Comparison of ENCODE assay signal across 1 cellular context in the genomic region with DNA sequence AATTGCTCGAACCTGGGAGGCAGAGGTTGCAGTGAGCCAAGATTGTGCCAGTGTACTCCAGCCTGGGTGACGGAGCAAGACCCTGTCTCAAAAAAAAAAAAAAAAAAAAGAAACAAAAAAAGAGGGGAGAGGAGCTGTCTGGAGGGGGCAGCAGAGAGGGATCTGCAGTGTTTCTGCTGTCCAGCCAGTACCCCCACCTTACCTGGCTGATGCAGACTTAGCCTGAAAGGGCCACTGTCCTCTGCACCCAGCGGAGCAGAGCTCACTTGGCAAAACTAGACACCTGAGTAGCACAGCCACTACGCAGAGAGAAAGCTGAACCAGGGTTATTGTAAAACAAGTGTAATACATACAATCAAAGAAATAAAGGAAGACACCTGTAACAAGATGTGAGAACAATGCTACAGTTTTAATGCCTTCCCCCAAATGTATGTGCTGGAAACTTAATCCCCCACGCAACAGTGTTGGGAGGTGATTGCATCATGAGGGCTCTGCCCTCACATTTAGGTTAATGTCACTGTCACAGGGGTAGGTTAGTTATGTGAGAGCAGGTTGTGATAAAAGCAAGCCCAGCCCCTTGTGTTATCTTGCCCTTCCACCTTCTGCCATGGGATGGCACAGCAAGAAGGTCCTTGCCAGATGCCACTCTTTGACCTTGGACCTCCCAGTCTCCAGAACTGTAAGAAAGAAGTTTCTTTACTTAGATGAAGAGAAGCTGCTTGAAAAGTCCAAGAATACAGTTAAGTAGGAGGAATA.
A peak's percentile ranks its signal among the peaks of the same experiment; 100 is the strongest.
TF ChIP-seq lines count a peak whose summit lies in the region.

No MANE protein-coding gene starts in this region.

TF ChIP-seq in K562, 482 proteins besides CTCF, POLR2A, EP300 and RAD21 (continued from another document and continues in another):
- TF ChIP-seq RCOR1 (IDR thresholded peaks at IDR 0.05; ENCODE audit: borderline replicate concordance in 1 of 2, low read depth in 2 of 2, low read length in 2 of 2) (peak in 1 of 2 experiments; percentile 18; a peak in 1 of 4 replicates), HDAC1 (IDR thresholded peaks at IDR 0.05) (no peak), ZNF436 (CRISPR knock-in tag; IDR thresholded peaks at IDR 0.05) (no peak), NR4A1 (CRISPR knock-in tag; IDR thresholded peaks at IDR 0.05) (no peak), NR4A1 (tag; IDR thresholded peaks at IDR 0.05) (peak; percentile 76; the same call in 1 of the 2 replicates), MECOM (CRISPR knock-in tag; IDR thresholded peaks at IDR 0.05) (peak; percentile 70; the same call in 1 of the 2 replicates), RUNX1 (IDR thresholded peaks at IDR 0.05; ENCODE audit: low read depth) (no peak), POLR2G (IDR thresholded peaks at IDR 0.05; ENCODE audit: low read depth, low read length) (no peak), ZNF764 (CRISPR knock-in tag; IDR thresholded peaks at IDR 0.05; ENCODE audit: low read depth) (no peak), MEF2D (tag; conservative IDR thresholded peaks at IDR 0.05; ENCODE audit: low read depth) (no peak), GTF2B (IDR thresholded peaks at IDR 0.05; ENCODE audit: extremely low read depth, insufficient read length) (no peak), ZKSCAN1 (IDR thresholded peaks at IDR 0.05; ENCODE audit: low read depth, low read length) (no peak), PREB (CRISPR knock-in tag; IDR thresholded peaks at IDR 0.05) (no peak), ZNF232 (CRISPR knock-in tag; IDR thresholded peaks at IDR 0.05) (no peak), POLR3A (IDR thresholded peaks at IDR 0.05; ENCODE audit: borderline replicate concordance, extremely low read depth, insufficient read depth, insufficient read length) (no peak), ZNF431 (CRISPR knock-in tag; IDR thresholded peaks at IDR 0.05) (no peak), ZBTB9 (CRISPR knock-in tag; IDR thresholded peaks at IDR 0.05) (no peak), NR1H2 (CRISPR knock-in tag; IDR thresholded peaks at IDR 0.05) (no peak), THRA (IDR thresholded peaks at IDR 0.05) (no peak), PHTF2 (CRISPR knock-in tag; IDR thresholded peaks at IDR 0.05) (no peak), RAD51 (IDR thresholded peaks at IDR 0.05; ENCODE audit: borderline replicate concordance, low read depth) (no peak), FOXK1 (CRISPR knock-in tag; IDR thresholded peaks at IDR 0.05; ENCODE audit: borderline replicate concordance) (no peak), TFAP4 (CRISPR knock-in tag; IDR thresholded peaks at IDR 0.05; ENCODE audit: borderline replicate concordance) (no peak), ZNF23 (CRISPR knock-in tag; IDR thresholded peaks at IDR 0.05) (no peak)
- TF ChIP-seq, protein P1, sequence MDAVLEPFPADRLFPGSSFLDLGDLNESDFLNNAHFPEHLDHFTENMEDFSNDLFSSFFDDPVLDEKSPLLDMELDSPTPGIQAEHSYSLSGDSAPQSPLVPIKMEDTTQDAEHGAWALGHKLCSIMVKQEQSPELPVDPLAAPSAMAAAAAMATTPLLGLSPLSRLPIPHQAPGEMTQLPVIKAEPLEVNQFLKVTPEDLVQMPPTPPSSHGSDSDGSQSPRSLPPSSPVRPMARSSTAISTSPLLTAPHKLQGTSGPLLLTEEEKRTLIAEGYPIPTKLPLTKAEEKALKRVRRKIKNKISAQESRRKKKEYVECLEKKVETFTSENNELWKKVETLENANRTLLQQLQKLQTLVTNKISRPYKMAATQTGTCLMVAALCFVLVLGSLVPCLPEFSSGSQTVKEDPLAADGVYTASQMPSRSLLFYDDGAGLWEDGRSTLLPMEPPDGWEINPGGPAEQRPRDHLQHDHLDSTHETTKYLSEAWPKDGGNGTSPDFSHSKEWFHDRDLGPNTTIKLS (IDR thresholded peaks at IDR 0.05; ENCODE audit: borderline replicate concordance, low read depth), result no peak
- TF ChIP-seq, protein P2, sequence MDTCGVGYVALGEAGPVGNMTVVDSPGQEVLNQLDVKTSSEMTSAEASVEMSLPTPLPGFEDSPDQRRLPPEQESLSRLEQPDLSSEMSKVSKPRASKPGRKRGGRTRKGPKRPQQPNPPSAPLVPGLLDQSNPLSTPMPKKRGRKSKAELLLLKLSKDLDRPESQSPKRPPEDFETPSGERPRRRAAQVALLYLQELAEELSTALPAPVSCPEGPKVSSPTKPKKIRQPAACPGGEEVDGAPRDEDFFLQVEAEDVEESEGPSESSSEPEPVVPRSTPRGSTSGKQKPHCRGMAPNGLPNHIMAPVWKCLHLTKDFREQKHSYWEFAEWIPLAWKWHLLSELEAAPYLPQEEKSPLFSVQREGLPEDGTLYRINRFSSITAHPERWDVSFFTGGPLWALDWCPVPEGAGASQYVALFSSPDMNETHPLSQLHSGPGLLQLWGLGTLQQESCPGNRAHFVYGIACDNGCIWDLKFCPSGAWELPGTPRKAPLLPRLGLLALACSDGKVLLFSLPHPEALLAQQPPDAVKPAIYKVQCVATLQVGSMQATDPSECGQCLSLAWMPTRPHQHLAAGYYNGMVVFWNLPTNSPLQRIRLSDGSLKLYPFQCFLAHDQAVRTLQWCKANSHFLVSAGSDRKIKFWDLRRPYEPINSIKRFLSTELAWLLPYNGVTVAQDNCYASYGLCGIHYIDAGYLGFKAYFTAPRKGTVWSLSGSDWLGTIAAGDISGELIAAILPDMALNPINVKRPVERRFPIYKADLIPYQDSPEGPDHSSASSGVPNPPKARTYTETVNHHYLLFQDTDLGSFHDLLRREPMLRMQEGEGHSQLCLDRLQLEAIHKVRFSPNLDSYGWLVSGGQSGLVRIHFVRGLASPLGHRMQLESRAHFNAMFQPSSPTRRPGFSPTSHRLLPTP (IDR thresholded peaks at IDR 0.05; ENCODE audit: borderline replicate concordance, extremely low read depth, insufficient read length), result no peak
- TF ChIP-seq, protein P3, sequence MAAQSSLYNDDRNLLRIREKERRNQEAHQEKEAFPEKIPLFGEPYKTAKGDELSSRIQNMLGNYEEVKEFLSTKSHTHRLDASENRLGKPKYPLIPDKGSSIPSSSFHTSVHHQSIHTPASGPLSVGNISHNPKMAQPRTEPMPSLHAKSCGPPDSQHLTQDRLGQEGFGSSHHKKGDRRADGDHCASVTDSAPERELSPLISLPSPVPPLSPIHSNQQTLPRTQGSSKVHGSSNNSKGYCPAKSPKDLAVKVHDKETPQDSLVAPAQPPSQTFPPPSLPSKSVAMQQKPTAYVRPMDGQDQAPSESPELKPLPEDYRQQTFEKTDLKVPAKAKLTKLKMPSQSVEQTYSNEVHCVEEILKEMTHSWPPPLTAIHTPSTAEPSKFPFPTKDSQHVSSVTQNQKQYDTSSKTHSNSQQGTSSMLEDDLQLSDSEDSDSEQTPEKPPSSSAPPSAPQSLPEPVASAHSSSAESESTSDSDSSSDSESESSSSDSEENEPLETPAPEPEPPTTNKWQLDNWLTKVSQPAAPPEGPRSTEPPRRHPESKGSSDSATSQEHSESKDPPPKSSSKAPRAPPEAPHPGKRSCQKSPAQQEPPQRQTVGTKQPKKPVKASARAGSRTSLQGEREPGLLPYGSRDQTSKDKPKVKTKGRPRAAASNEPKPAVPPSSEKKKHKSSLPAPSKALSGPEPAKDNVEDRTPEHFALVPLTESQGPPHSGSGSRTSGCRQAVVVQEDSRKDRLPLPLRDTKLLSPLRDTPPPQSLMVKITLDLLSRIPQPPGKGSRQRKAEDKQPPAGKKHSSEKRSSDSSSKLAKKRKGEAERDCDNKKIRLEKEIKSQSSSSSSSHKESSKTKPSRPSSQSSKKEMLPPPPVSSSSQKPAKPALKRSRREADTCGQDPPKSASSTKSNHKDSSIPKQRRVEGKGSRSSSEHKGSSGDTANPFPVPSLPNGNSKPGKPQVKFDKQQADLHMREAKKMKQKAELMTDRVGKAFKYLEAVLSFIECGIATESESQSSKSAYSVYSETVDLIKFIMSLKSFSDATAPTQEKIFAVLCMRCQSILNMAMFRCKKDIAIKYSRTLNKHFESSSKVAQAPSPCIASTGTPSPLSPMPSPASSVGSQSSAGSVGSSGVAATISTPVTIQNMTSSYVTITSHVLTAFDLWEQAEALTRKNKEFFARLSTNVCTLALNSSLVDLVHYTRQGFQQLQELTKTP (IDR thresholded peaks at IDR 0.05; ENCODE audit: low read depth in 1 of 2, partially characterized antibody in 2 of 2), result no peak
- TF ChIP-seq, protein P4, sequence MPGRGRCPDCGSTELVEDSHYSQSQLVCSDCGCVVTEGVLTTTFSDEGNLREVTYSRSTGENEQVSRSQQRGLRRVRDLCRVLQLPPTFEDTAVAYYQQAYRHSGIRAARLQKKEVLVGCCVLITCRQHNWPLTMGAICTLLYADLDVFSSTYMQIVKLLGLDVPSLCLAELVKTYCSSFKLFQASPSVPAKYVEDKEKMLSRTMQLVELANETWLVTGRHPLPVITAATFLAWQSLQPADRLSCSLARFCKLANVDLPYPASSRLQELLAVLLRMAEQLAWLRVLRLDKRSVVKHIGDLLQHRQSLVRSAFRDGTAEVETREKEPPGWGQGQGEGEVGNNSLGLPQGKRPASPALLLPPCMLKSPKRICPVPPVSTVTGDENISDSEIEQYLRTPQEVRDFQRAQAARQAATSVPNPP (IDR thresholded peaks at IDR 0.05; ENCODE audit: borderline replicate concordance, insufficient read depth, insufficient read length), result no peak
